In the genomic region with DNA sequence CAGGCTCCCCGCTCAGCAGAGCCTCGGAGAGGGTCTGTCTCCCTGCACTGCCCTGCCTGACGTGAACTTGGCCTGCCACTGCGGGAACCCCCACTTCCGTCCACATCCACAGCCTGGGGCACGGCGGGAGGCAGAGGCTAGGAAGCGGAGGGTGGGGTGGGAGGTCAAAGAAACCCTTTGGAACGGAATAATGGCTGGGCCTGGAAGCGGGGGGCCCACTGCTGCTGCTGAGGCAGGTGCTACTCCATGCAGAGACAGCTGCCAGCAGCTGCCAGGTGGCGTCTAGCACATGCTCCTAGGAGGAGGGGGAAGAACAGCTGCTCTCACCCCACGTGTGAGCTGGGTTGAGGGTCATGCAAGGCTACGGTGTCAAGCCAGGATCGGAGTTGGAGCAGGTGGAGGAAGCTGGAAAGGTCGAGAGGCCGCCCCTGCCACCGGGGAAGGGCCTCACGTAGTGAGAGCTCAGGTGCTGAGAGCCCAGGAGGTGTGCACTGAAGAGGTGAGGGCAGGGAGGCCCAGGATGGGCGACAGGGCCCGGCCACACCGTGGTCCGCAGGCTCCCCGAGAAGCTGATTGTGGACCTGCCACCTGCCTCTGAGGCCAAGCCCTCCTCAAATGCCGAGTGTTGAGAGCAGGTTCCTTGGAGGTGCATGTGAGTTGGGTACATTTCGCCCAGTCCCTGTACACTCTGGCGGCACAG, we compare ENCODE assay signal across 13 cellular contexts. TPM values are rescaled to one million over a fixed set of nuclear protein-coding genes. Genes with fewer than 3 reads are reported as not detected.
DNase-seq lines count a peak whose midpoint lies in the region; ATAC-seq and TF ChIP-seq lines count a peak whose summit lies in the region.
"Had no signal": no experiment of that assay in that cellular context is flagged by ENCODE, and none has a peak within 500 bp of the region (broad histone marks: within the 10 kb centered on the region; RNA-seq: fewer than 3 reads in every experiment).

No MANE protein-coding gene starts in this region.

- H3K9ac ChIP-seq in IMR-90 (ENCODE audit: low read depth, low read length) (no peak overlapping the region), endocrine pancreas (ENCODE audit: control insufficient read depth, insufficient read depth, low read length) (peak overlapping the region; percentile 43)

- ATAC-seq in IMR-90 (ENCODE audit: low read depth) = no peak; the same call in 1 of the 2 replicates
- ATAC-seq in activated CD8-positive, alpha-beta T cell treated with anti-CD3 and anti-CD28 coated beads for 36 hours = no peak

- H3K27me3 ChIP-seq in BE2C (no peaks in the 10 kb centered on the region; the same call in 1 of the 2 replicates), IMR-90 (ENCODE audit: control insufficient read depth, insufficient read depth, low read length) (peaks cover 10% of the 10 kb centered on the region; the same call in 1 of the 2 replicates), endocrine pancreas (ENCODE audit: control insufficient read depth, insufficient read depth, low read length) (no peaks in the 10 kb centered on the region)

- no peak overlapping the region for H2BK5ac ChIP-seq in IMR-90 (ENCODE audit: low read depth, low read length, poor library complexity, severe bottlenecking)

- no peak overlapping the region for H4K91ac ChIP-seq in IMR-90 (ENCODE audit: insufficient read depth, low read depth, low read length)

- H3K9me3 ChIP-seq in BE2C = no peaks in the 10 kb centered on the region
- H3K9me3 ChIP-seq in IMR-90 (ENCODE audit: control insufficient read depth, insufficient read depth, low read length) = no peaks in the 10 kb centered on the region
- no peaks in the 10 kb centered on the region for H3K9me3 ChIP-seq in endocrine pancreas (ENCODE audit: control insufficient read depth, low read length)
- H3K9me3 ChIP-seq: heart left ventricle had no signal

- H3K36me3 ChIP-seq in BE2C = peaks cover 5% of the 10 kb centered on the region
- H3K36me3 ChIP-seq in IMR-90 (ENCODE audit: control insufficient read depth, insufficient read depth, low read length) = peaks cover 19% of the 10 kb centered on the region; the same call in 1 of the 2 replicates
- H3K36me3 ChIP-seq in endocrine pancreas (ENCODE audit: control insufficient read depth, insufficient read depth, low read length) = peaks cover 2% of the 10 kb centered on the region

- CTCF ChIA-PET in IMR-90 (lab: Yijun Ruan, JAX) = no interaction called here
- CTCF ChIA-PET in activated CD8-positive, alpha-beta T cell treated with anti-CD3 and anti-CD28 coated beads for 36 hours (lab: Charles Lee) = no interaction called here

- H3K9me1 ChIP-seq in IMR-90 (ENCODE audit: insufficient read depth, low read length) = no peaks in the 10 kb centered on the region

- TF ChIP-seq POLR2A in IMR-90 (IDR thresholded peaks at IDR 0.05; ENCODE audit: low read depth, low read length) = no peak

- H3K36me3 Mint-ChIP-seq in nephron progenitor cell (ENCODE audit: low read depth) = no peaks in the 10 kb centered on the region
- peaks cover 2% of the 10 kb centered on the region for H3K36me3 Mint-ChIP-seq in activated CD8-positive, alpha-beta T cell treated with anti-CD3 and anti-CD28 coated beads for 36 hours (ENCODE audit: low read depth)
- H3K36me3 Mint-ChIP-seq: IgD-negative memory B cell had no signal

- dilution Hi-C loops in IMR-90 (cut with HindIII; ENCODE audit: low sequenced_read_pairs, unreplicated experiment) = no loop called here

- no peak overlapping the region for H2BK20ac ChIP-seq in IMR-90 (ENCODE audit: low read depth, low read length)

- no peak for TF ChIP-seq CTCF in BE2C (IDR thresholded peaks at IDR 0.05; ENCODE audit: low read depth, low read length)
- TF ChIP-seq CTCF in IMR-90 (conservative IDR thresholded peaks at IDR 0.05; ENCODE audit: low read depth, low read length) = no peak
- no peak for TF ChIP-seq CTCF in nephron progenitor cell (IDR thresholded peaks at IDR 0.05)
- no peak for TF ChIP-seq CTCF in activated CD8-positive, alpha-beta T cell treated with anti-CD3 and anti-CD28 coated beads for 36 hours (IDR thresholded peaks at IDR 0.05)

- no peak overlapping the region for H3K23ac ChIP-seq in IMR-90 (ENCODE audit: low read depth, low read length)

- H3K27me3 Mint-ChIP-seq in nephron progenitor cell (ENCODE audit: low read depth, poor library complexity) = peaks cover 35% of the 10 kb centered on the region
- H3K27me3 Mint-ChIP-seq in activated CD8-positive, alpha-beta T cell treated with anti-CD3 and anti-CD28 coated beads for 36 hours = peaks cover 17% of the 10 kb centered on the region
- H3K27me3 Mint-ChIP-seq: stimulated activated memory B cell treated with anti-CD40 and anti-IgM and Interleukin-4, amounts not matched to agents 10 μg/mL and 1 μg/mL and 100 μg/mL, for 72 hours had no signal

- H3K4me2 ChIP-seq in IMR-90 (ENCODE audit: low read depth, low read length) = no peak overlapping the region

- 84% methylated on average over 15 of the region's 26 CpGs; no CpG with 5 or more reads in 1 of the 2 experiments for WGBS in IMR-90 (ENCODE audit: extremely low coverage in 2 of 2, insufficient read length in 1 of 2), 2 experiments

- H3K4ac ChIP-seq in IMR-90 (ENCODE audit: low read depth, low read length) = no peak overlapping the region

- H3K9me3 Mint-ChIP-seq in nephron progenitor cell = peaks cover 4% of the 10 kb centered on the region
- H3K9me3 Mint-ChIP-seq in activated CD8-positive, alpha-beta T cell treated with anti-CD3 and anti-CD28 coated beads for 36 hours = no peaks in the 10 kb centered on the region
- H3K9me3 Mint-ChIP-seq: IgD-negative memory B cell had no signal

- H4K8ac ChIP-seq in IMR-90 (ENCODE audit: low read depth in 2 of 2, low read length in 2 of 2) = no peak overlapping the region

- H4K20me1 ChIP-seq in IMR-90 (ENCODE audit: insufficient read depth, low read length) = peaks cover 7% of the 10 kb centered on the region; the same call in 1 of the 2 replicates

- no peak overlapping the region for H4K5ac ChIP-seq in IMR-90 (ENCODE audit: low read depth, low read length)

- H2BK120ac ChIP-seq in IMR-90 (ENCODE audit: low read depth, low read length) = no peak overlapping the region

- intact Hi-C loops in IMR-90 (cut with micrococcal nuclease) = no loop called here
- intact Hi-C loops in activated CD8-positive, alpha-beta T cell treated with anti-CD3 and anti-CD28 coated beads for 36 hours (cut with micrococcal nuclease) = no loop called here

- no peak overlapping the region for H3K56ac ChIP-seq in IMR-90 (ENCODE audit: extremely low read depth, insufficient read depth, low read length)

- H3K27ac Mint-ChIP-seq in nephron progenitor cell = no peak overlapping the region
- no peak overlapping the region for H3K27ac Mint-ChIP-seq in activated CD8-positive, alpha-beta T cell treated with anti-CD3 and anti-CD28 coated beads for 36 hours
- H3K27ac Mint-ChIP-seq: IgD-negative memory B cell; stimulated activated memory B cell treated with anti-CD40 and anti-IgM and Interleukin-4, amounts not matched to agents 10 μg/mL and 1 μg/mL and 100 μg/mL, for 72 hours had no signal

- peaks cover 10% of the 10 kb centered on the region for H3K4me1 Mint-ChIP-seq in nephron progenitor cell
- H3K4me1 Mint-ChIP-seq in activated CD8-positive, alpha-beta T cell treated with anti-CD3 and anti-CD28 coated beads for 36 hours (ENCODE audit: low read depth) = no peaks in the 10 kb centered on the region

- no peak overlapping the region for H3K4me3 ChIP-seq in BE2C (ENCODE audit: low read depth, low read length)
- no peak overlapping the region for H3K4me3 ChIP-seq in IMR-90 (ENCODE audit: insufficient read depth, low read depth, low read length)
- H3K4me3 ChIP-seq in endocrine pancreas (ENCODE audit: control insufficient read depth, insufficient read depth, low read length) = no peak overlapping the region
- H3K4me3 ChIP-seq: heart left ventricle had no signal

- H3K4me1 ChIP-seq in BE2C = peaks cover 32% of the 10 kb centered on the region
- no peaks in the 10 kb centered on the region for H3K4me1 ChIP-seq in IMR-90 (ENCODE audit: control insufficient read depth, insufficient read depth, low read length)
- no peaks in the 10 kb centered on the region for H3K4me1 ChIP-seq in endocrine pancreas (ENCODE audit: control insufficient read depth, insufficient read depth, low read length)

- no peak overlapping the region for H3K18ac ChIP-seq in IMR-90 (ENCODE audit: low read depth, low read length)

- H3K27ac ChIP-seq in IMR-90 (ENCODE audit: insufficient read depth, low read length) = no peak overlapping the region
- H3K27ac ChIP-seq: heart left ventricle had no signal

- H2AFZ ChIP-seq in IMR-90 (replicated peaks; ENCODE audit: low read length, poor library complexity) = no peak overlapping the region

- H3K4me3 Mint-ChIP-seq in nephron progenitor cell = no peak overlapping the region
- no peak overlapping the region for H3K4me3 Mint-ChIP-seq in activated CD8-positive, alpha-beta T cell treated with anti-CD3 and anti-CD28 coated beads for 36 hours
- H3K4me3 Mint-ChIP-seq: stimulated activated memory B cell treated with anti-CD40 and anti-IgM and Interleukin-4, amounts not matched to agents 10 μg/mL and 1 μg/mL and 100 μg/mL, for 72 hours had no signal

- H2AK5ac ChIP-seq in IMR-90 (ENCODE audit: low read depth, low read length) = no peak overlapping the region

- DNase-seq in BE2C = peak; percentile 64
- no peak for DNase-seq in IMR-90
- peak; percentile 95 for DNase-seq in NCI-H510A treated with DMSO at 0.1 percent for 48 hours (lab: John Stamatoyannopoulos, UW)
- no peak for DNase-seq in nephron progenitor cell
- DNase-seq in CD1c-positive myeloid dendritic cell (ENCODE audit: extremely low spot score) = no peak
- no peak for DNase-seq in ACHN
- DNase-seq in activated CD8-positive, alpha-beta T cell treated with anti-CD3 and anti-CD28 coated beads for 36 hours = no peak
- DNase-seq: activated CD4-positive, CD25-positive, alpha-beta regulatory T cell treated with anti-CD3 and anti-CD28 coated beads, Interleukin-2, amount 50 U/mL, for 72 hours; OCI-M1 had no signal

- H2BK15ac ChIP-seq in IMR-90 (ENCODE audit: low read depth, low read length) = no peak overlapping the region

- peak overlapping the region; percentile 42 for H2AK9ac ChIP-seq in IMR-90 (replicated peaks; ENCODE audit: low read depth, low read length, poor library complexity)

- TF ChIP-seq RAD21 in IMR-90 (IDR thresholded peaks at IDR 0.05; ENCODE audit: low read length) = no peak

- POLR2A ChIA-PET in IMR-90 (lab: Charles Lee; ENCODE audit: unreplicated experiment) = no interaction called here
- POLR2A ChIA-PET in activated CD8-positive, alpha-beta T cell treated with anti-CD3 and anti-CD28 coated beads for 36 hours (lab: Charles Lee) = interaction anchor here (0.6 to 1.9 kb wide), 3 partner anchors 14 to 29 kb away, joined by 3 to 7 read pairs (median 3); partner anchors contain the start of gene FAAP100

- no peaks in the 10 kb centered on the region; a peak in 1 of 4 replicates for H3K79me1 ChIP-seq in IMR-90 (ENCODE audit: low read depth in 1 of 2, low read length in 2 of 2)

- no TSS peak for BruUV-seq in IMR-90 (replicated peaks; lab: Mats Ljungman, UMichigan)

- H3K14ac ChIP-seq in IMR-90 (replicated peaks; ENCODE audit: low read depth, low read length) = no peak overlapping the region

- in situ Hi-C loops in IMR-90 (cut with MboI; ENCODE audit: low sequenced_read_pairs) = no loop called here
- in situ Hi-C loops in ACHN (cut with HindIII; ENCODE audit: low pct_ligation_motif_present, low pct_unique_long_range_greater_than_20kb, low sequenced_read_pairs) = no loop called here

RNA-seq across cellular contexts. Expression of gene FSCN2, which starts 9.8 kb away (rescaled TPM):
- polyA plus RNA-seq in BE2C (2012; ENCODE audit: insufficient read depth, insufficient read length, low read depth) = 2.4 TPM
- total RNA-seq in IMR-90 (2012; rRNA removed) = 0.18 and 0.28 TPM in 2 replicates
- polyA plus RNA-seq in IMR-90 (2012; rRNA removed) = 0.84 and 1.1 TPM in 2 replicates
- polyA plus RNA-seq in IMR-90 (2012; cell fraction: cytosol; rRNA removed) = 0.22 and 0.96 TPM in 2 replicates
- polyA plus RNA-seq in IMR-90 (2012; cell fraction: nucleus; rRNA removed; ENCODE audit: low replicate concordance) = 2.6 and 6.7 TPM in 2 replicates
- under 1 TPM in 1 of 2 experiments, not detected in 1; 0.32 TPM for total RNA-seq in activated CD8-positive, alpha-beta T cell treated with anti-CD3 and anti-CD28 coated beads for 36 hours

RNA-seq across cellular contexts. Expression of gene FAAP100, which starts 14.1 kb away (rescaled TPM):
- polyA plus RNA-seq in BE2C (2012; ENCODE audit: insufficient read depth, insufficient read length, low read depth) = 43.0 TPM
- 7.5 and 7.9 TPM in 2 replicates for total RNA-seq in IMR-90 (2012; rRNA removed)
- 24.8 and 27.5 TPM in 2 replicates for polyA plus RNA-seq in IMR-90 (2012; rRNA removed)
- polyA plus RNA-seq in IMR-90 (2012; cell fraction: cytosol; rRNA removed) = 14.4 and 23.9 TPM in 2 replicates
- 48.3 and 135 TPM in 2 replicates for polyA plus RNA-seq in IMR-90 (2012; cell fraction: nucleus; rRNA removed; ENCODE audit: low replicate concordance)
- 10 to 100 TPM; 40.5 to 42.7 TPM for total RNA-seq in activated CD8-positive, alpha-beta T cell treated with anti-CD3 and anti-CD28 coated beads for 36 hours

RNA-seq across cellular contexts. Expression of gene ACTG1, which starts 25.4 kb away (rescaled TPM):
- polyA plus RNA-seq in BE2C (2012; ENCODE audit: insufficient read depth, insufficient read length, low read depth) = 2,263 TPM
- 12,144 and 15,732 TPM in 2 replicates for total RNA-seq in IMR-90 (2012; rRNA removed)
- polyA plus RNA-seq in IMR-90 (2012; rRNA removed) = 10,271 and 10,907 TPM in 2 replicates
- polyA plus RNA-seq in IMR-90 (2012; cell fraction: cytosol; rRNA removed) = 46,606 and 47,328 TPM in 2 replicates
- polyA plus RNA-seq in IMR-90 (2012; cell fraction: nucleus; rRNA removed; ENCODE audit: low replicate concordance) = 8,917 and 28,399 TPM in 2 replicates
- total RNA-seq in activated CD8-positive, alpha-beta T cell treated with anti-CD3 and anti-CD28 coated beads for 36 hours = 1,000 to 10,000 TPM; 4,606 to 4,756 TPM

Comparison
In these comparisons a context has a peak if more than half of its experiments do, and no peak if none do; other contexts are left out.
1. DNase-seq: peak in BE2C (single experiment) and NCI-H510A treated with DMSO at 0.1 percent for 48 hours (single experiment); none in IMR-90 (single experiment), nephron progenitor cell (single experiment), CD1c-positive myeloid dendritic cell (single experiment), ACHN (single experiment) and activated CD8-positive, alpha-beta T cell treated with anti-CD3 and anti-CD28 coated beads for 36 hours (single experiment).